16 cellular contexts compared by ENCODE assay signal in genomic region chr22:24390576-24390975, GRCh38. TPM values are rescaled to one million over a fixed set of nuclear protein-coding genes. Genes with fewer than 3 reads are reported as not detected.
DNase-seq lines count a peak whose midpoint lies in the region; ATAC-seq, FAIRE-seq and TF ChIP-seq lines count a peak whose summit lies in the region.
"Had no signal": no experiment of that assay in that cellular context is flagged by ENCODE, and none has a peak within 500 bp of the region (broad histone marks: within the 10 kb centered on the region; RNA-seq: fewer than 3 reads in every experiment).

No MANE protein-coding gene starts in this region.

- TF ChIP-seq EP300 in HepG2 (IDR thresholded peaks at IDR 0.05; ENCODE audit: low read depth in 2 of 2, low read length in 2 of 2) = no peak
- TF ChIP-seq EP300 in HepG2 (CRISPR knock-in tag; IDR thresholded peaks at IDR 0.05; ENCODE audit: borderline replicate concordance) = no peak

- DNase-seq in right lobe of liver (no peak), HepG2 (ENCODE audit: low spot score) (no peak), heart right ventricle (no peak), psoas muscle (peak; percentile 46 to 70), NCI-H524 (lab: John Stamatoyannopoulos, UW) (no peak), dorsolateral prefrontal cortex (no peak), NCI-H345 treated with DMSO at 0.1 percent for 48 hours (lab: John Stamatoyannopoulos, UW; ENCODE audit: unreplicated experiment) (no peak)
- DNase-seq: activated CD8-positive, alpha-beta memory T cell treated with anti-CD3 and anti-CD28 coated beads, Interleukin-2, amount 10 ng/mL, durations not matched to agents 7 days and 5 days; activated naive CD4-positive, alpha-beta T cell treated with Interleukin-2 at 50 U/mL for 16 hours; CD8-positive, alpha-beta T cell; NCI-H187; stimulated activated CD4-positive, alpha-beta T cell treated with anti-CD3 and anti-CD28 coated beads, Interleukin-12 subunit alpha, Interleukin-12 subunit beta, amount 100 ng/mL, for 4 hours; T-cell had no signal

- no peak overlapping the region for H3K4me2 ChIP-seq in HepG2 (ENCODE audit: low read depth, low read length)

- BruUV-seq in HepG2 (replicated peaks; lab: Mats Ljungman, UMichigan) = no TSS peak

- no peak overlapping the region for H3K9ac ChIP-seq in HepG2 (ENCODE audit: insufficient read depth, low read depth, low read length)

- H3K27me3 ChIP-seq in right lobe of liver (no peaks in the 10 kb centered on the region), HepG2 (ENCODE audit: control insufficient read depth in 1 of 2, insufficient read depth in 2 of 2, low read length in 2 of 2) (no peaks in the 10 kb centered on the region), heart right ventricle (no peaks in the 10 kb centered on the region), psoas muscle (ENCODE audit: insufficient read depth in 3 of 3, low read length in 2 of 3) (no peaks in the 10 kb centered on the region), dorsolateral prefrontal cortex (no peaks in the 10 kb centered on the region)
- H3K27me3 ChIP-seq: cardiac muscle cell had no signal

- 76% methylated on average over 6 of the region's 7 CpGs for WGBS in right lobe of liver (ENCODE audit: insufficient coverage, low coverage, low lambda C conversion rate, missing lambda C conversion rate)
- 95% methylated on average over 7 of the region's 7 CpGs for WGBS in HepG2 (ENCODE audit: low lambda C conversion rate)
- 47 to 48% methylated on average over 7 of the region's 7 CpGs for WGBS in heart right ventricle, 2 donors
- 37 to 47% (median 47%) methylated on average over 7 of the region's 7 CpGs for WGBS in psoas muscle, 3 donors

- H3K4me1 ChIP-seq in right lobe of liver = no peaks in the 10 kb centered on the region
- peaks cover 6% of the 10 kb centered on the region; the same call in 1 of the 2 replicates for H3K4me1 ChIP-seq in HepG2 (ENCODE audit: insufficient read depth, low read length)
- H3K4me1 ChIP-seq in heart right ventricle = peaks cover 5 to 76% (median 58%) of the 10 kb centered on the region in 9 donors
- peaks cover 47% of the 10 kb centered on the region for H3K4me1 ChIP-seq in psoas muscle

- peak in 2 of 4 donors; percentile 20 to 30 for ATAC-seq in right lobe of liver
- ATAC-seq in HepG2 = no peak
- ATAC-seq in heart right ventricle = peak; percentile 39 to 73 (median 67)
- peak; percentile 28 to 80 (median 71) for ATAC-seq in psoas muscle
- no peak for ATAC-seq in GM21723 (IDR thresholded peaks at IDR 0.05; ENCODE audit: unreplicated experiment)
- ATAC-seq: activated CD8-positive, alpha-beta memory T cell treated with anti-CD3 and anti-CD28 coated beads, Interleukin-2, amount 10 ng/mL, durations not matched to agents 7 days and 5 days; CD8-positive, alpha-beta T cell; T-cell had no signal

- no peak overlapping the region for H2AFZ ChIP-seq in HepG2 (ENCODE audit: low read length)

- CTCF ChIA-PET in HepG2 (lab: Yijun Ruan, JAX; ENCODE audit: low intra/inter-chr PET ratio, low total read pairs) = no interaction called here

- intact Hi-C loops in right lobe of liver (cut with DNase I) (no loop called here), HepG2 (cut with micrococcal nuclease; ENCODE audit: unreplicated experiment) (no loop called here), heart right ventricle (cut with DNase I) (no loop called here), psoas muscle (cut with DNase I) (no loop called here), dorsolateral prefrontal cortex (cut with DNase I) (no loop called here)

- H3K79me2 ChIP-seq in HepG2 (ENCODE audit: insufficient read depth, low read length) = no peaks in the 10 kb centered on the region

- no peak for FAIRE-seq in HepG2 (lab: Jason Lieb, UNC)

- TF ChIP-seq RAD21 in HepG2 (CRISPR knock-in tag; IDR thresholded peaks at IDR 0.05) = no peak

- H3K27ac ChIP-seq in right lobe of liver (peak overlapping the region in 2 of 3 donors; percentile 13 to 32), HepG2 (ENCODE audit: extremely low read length, insufficient read depth, low read length) (no peak overlapping the region), heart right ventricle (peak overlapping the region; percentile 29 to 87 (median 68)), psoas muscle (peak overlapping the region; percentile 59), dorsolateral prefrontal cortex (peak overlapping the region in 27 of 59 donors; percentile 8 to 74 (median 43))
- H3K27ac ChIP-seq: cardiac muscle cell had no signal

- no peak for TF ChIP-seq CTCF in right lobe of liver (IDR thresholded peaks at IDR 0.05)
- no peak for TF ChIP-seq CTCF in HepG2 (CRISPR knock-in tag; IDR thresholded peaks at IDR 0.05)
- no peak for TF ChIP-seq CTCF in heart right ventricle (IDR thresholded peaks at IDR 0.05)
- no peak for TF ChIP-seq CTCF in psoas muscle (IDR thresholded peaks at IDR 0.05)
- no peak for TF ChIP-seq CTCF in dorsolateral prefrontal cortex (IDR thresholded peaks at IDR 0.05 in 54 of 56, conservative IDR thresholded peaks at IDR 0.05 in 2 of 56; ENCODE audit: low read depth in 1 of 56, partially characterized antibody in 56 of 56)

- no peaks in the 10 kb centered on the region for H4K20me1 ChIP-seq in HepG2 (ENCODE audit: insufficient read depth, low read length)

- H3K9me3 ChIP-seq in right lobe of liver = no peaks in the 10 kb centered on the region
- no peaks in the 10 kb centered on the region for H3K9me3 ChIP-seq in HepG2 (ENCODE audit: low read length)
- no peaks in the 10 kb centered on the region for H3K9me3 ChIP-seq in heart right ventricle
- no peaks in the 10 kb centered on the region for H3K9me3 ChIP-seq in psoas muscle

- POLR2A ChIA-PET in HepG2 (lab: Yijun Ruan, JAX) = no interaction called here

- in situ Hi-C loops in HepG2 (cut with HindIII; ENCODE audit: extremely low pct_ligation_motif_present, low pct_unique_long_range_greater_than_20kb) = no loop called here

- TF ChIP-seq POLR2A in right lobe of liver (IDR thresholded peaks at IDR 0.05) = no peak
- TF ChIP-seq POLR2A in HepG2 (IDR thresholded peaks at IDR 0.05; ENCODE audit: insufficient read depth in 1 of 2, low read depth in 2 of 2, low read length in 2 of 2) = no peak

- peaks cover 0 to 1% (median 0%) of the 10 kb centered on the region in 4 donors for H3K36me3 ChIP-seq in right lobe of liver
- peaks cover 3 to 10% of the 10 kb centered on the region in 2 experiments; a peak in 3 of 5 replicates for H3K36me3 ChIP-seq in HepG2 (replicated peaks in 1 of 2; ENCODE audit: control insufficient read depth in 1 of 2, insufficient read depth in 2 of 2, low read length in 2 of 2)
- peaks cover 0 to 26% (median 0%) of the 10 kb centered on the region in 9 donors for H3K36me3 ChIP-seq in heart right ventricle
- H3K36me3 ChIP-seq in psoas muscle (ENCODE audit: insufficient read depth in 1 of 2, low read depth in 1 of 2) = peaks cover 0 to 2% of the 10 kb centered on the region in 2 donors

- H3K4me3 ChIP-seq in right lobe of liver = no peak overlapping the region
- no peak overlapping the region for H3K4me3 ChIP-seq in HepG2 (replicated peaks in 1 of 3; ENCODE audit: insufficient read depth in 1 of 3, low read depth in 2 of 3, low read length in 3 of 3)
- no peak overlapping the region for H3K4me3 ChIP-seq in heart right ventricle
- no peak overlapping the region for H3K4me3 ChIP-seq in psoas muscle
- no peak overlapping the region for H3K4me3 ChIP-seq in dorsolateral prefrontal cortex
- H3K4me3 ChIP-seq: cardiac muscle cell, lung had no signal

TF ChIP-seq in HepG2, 621 proteins besides CTCF, POLR2A, EP300 and RAD21 (continues in another document):
- TF ChIP-seq ZNF839 (CRISPR knock-in tag; IDR thresholded peaks at IDR 0.05; ENCODE audit: borderline replicate concordance) (no peak), SMYD3 (CRISPR knock-in tag; IDR thresholded peaks at IDR 0.05) (no peak), KDM6A (CRISPR knock-in tag; IDR thresholded peaks at IDR 0.05; ENCODE audit: low read depth) (no peak), ZFY (CRISPR knock-in tag; IDR thresholded peaks at IDR 0.05) (no peak), GFI1 (CRISPR knock-in tag; IDR thresholded peaks at IDR 0.05; ENCODE audit: borderline replicate concordance) (no peak), ZSCAN22 (CRISPR knock-in tag; IDR thresholded peaks at IDR 0.05) (no peak), SOX5 (CRISPR knock-in tag; IDR thresholded peaks at IDR 0.05; ENCODE audit: borderline replicate concordance) (no peak), HNF4G (IDR thresholded peaks at IDR 0.05; ENCODE audit: borderline replicate concordance, low read depth, low read length) (no peak), HNF4G (CRISPR knock-in tag; IDR thresholded peaks at IDR 0.05; ENCODE audit: borderline replicate concordance, low read depth) (no peak)

RNA-seq across cellular contexts. Expression of gene ADORA2A, which starts 36.8 kb away (rescaled TPM):
- total RNA-seq in right lobe of liver (1 to 10 TPM; 2.0 to 7.7 (median 3.6) TPM), HepG2 (2016; rRNA removed; fragmentation: Illumina TruSeq; extraction: Trizol) (3.3 and 4.0 TPM in 2 replicates), heart right ventricle (1 to 10 TPM; 1.5 to 9.7 (median 3.8) TPM), psoas muscle (1 to 10 TPM in 3 of 4 donors, under 1 TPM in 1; 0.97 to 2.4 (median 1.6) TPM), dorsolateral prefrontal cortex (10 to 100 TPM in 68 of 120 experiments, 1 to 10 TPM in 52; 3.3 to 35.0 (median 10.9) TPM)
- total RNA-seq in HepG2 (2016; cell fraction: cytosol; rRNA removed; fragmentation: Illumina TruSeq; extraction: Trizol; ENCODE audit: low read depth) = 1.3 and 1.5 TPM in 2 replicates
- total RNA-seq in HepG2 (2016; cell fraction: insoluble cytoplasmic fraction; rRNA removed; fragmentation: Illumina TruSeq; extraction: Trizol) = 3.1 and 3.5 TPM in 2 replicates
- total RNA-seq in HepG2 (2016; cell fraction: membrane; rRNA removed; fragmentation: Illumina TruSeq; extraction: Trizol) = 2.9 and 5.0 TPM in 2 replicates
- 2.4 TPM in 2 replicates for total RNA-seq in HepG2 (2016; cell fraction: nucleus; rRNA removed; fragmentation: Illumina TruSeq; extraction: Trizol)
- polyA plus RNA-seq in HepG2 (2011; rRNA removed) (5.0 and 7.3 TPM in 2 replicates), heart right ventricle (1 to 10 TPM; 4.9 to 6.1 TPM), psoas muscle (1 to 10 TPM in 2 of 3 donors, under 1 TPM in 1; 0.97 to 1.7 (median 1.7) TPM)
- 4.4 and 5.8 TPM in 2 replicates for polyA plus RNA-seq in HepG2 (2011; cell fraction: cytosol; rRNA removed)
- 15.5 and 20.4 TPM in 2 replicates for polyA plus RNA-seq in HepG2 (2011; cell fraction: nucleus; rRNA removed)
- 7.5 and 9.0 TPM in 2 replicates for polyA plus RNA-seq in HepG2 (2012)
- polyA plus RNA-seq in HepG2 (2016; cell fraction: cytosol; fragmentation: Illumina TruSeq; extraction: Trizol; ENCODE audit: low read depth) = 1.3 and 1.7 TPM in 2 replicates
- polyA plus RNA-seq in HepG2 (2016; cell fraction: insoluble cytoplasmic fraction; fragmentation: Illumina TruSeq; extraction: Trizol; ENCODE audit: low read depth) = 3.1 and 3.9 TPM in 2 replicates
- 2.3 and 3.2 TPM in 2 replicates for polyA plus RNA-seq in HepG2 (2016; cell fraction: membrane; fragmentation: Illumina TruSeq; extraction: Trizol; ENCODE audit: low read depth)
- polyA plus RNA-seq in HepG2 (2016; cell fraction: nucleus; fragmentation: Illumina TruSeq; extraction: Trizol; ENCODE audit: insufficient read depth, low read depth) = 4.1 and 4.2 TPM in 2 replicates
- 3.1 and 18.4 TPM in 2 replicates for polyA minus RNA-seq in HepG2 (2011; rRNA and poly(A)+ RNA removed; ENCODE audit: low replicate concordance)
- polyA minus RNA-seq in HepG2 (2011; cell fraction: cytosol; rRNA and poly(A)+ RNA removed) = 1.4 and 2.7 TPM in 2 replicates
- 4.9 and 7.1 TPM in 2 replicates for polyA minus RNA-seq in HepG2 (2011; cell fraction: nucleus; rRNA and poly(A)+ RNA removed)

Comparison
In these comparisons a context has a peak if more than half of its experiments do, and no peak if none do; other contexts are left out.
1. ATAC-seq: peak in heart right ventricle (8 of 8) and psoas muscle (4 of 4); none in HepG2 (single experiment) and GM21723 (single experiment).
2. DNase-seq: peak in psoas muscle (2 of 2); none in right lobe of liver (0 of 3), HepG2 (single experiment), heart right ventricle (0 of 2), NCI-H524 (0 of 2), dorsolateral prefrontal cortex (0 of 10) and NCI-H345 treated with DMSO at 0.1 percent for 48 hours (single experiment).